In genomic region chr6:167907837-167908681, GRCh38 we compare ENCODE assay signal across 9 cellular contexts.
DNase-seq lines count a peak whose midpoint lies in the region; ATAC-seq and TF ChIP-seq lines count a peak whose summit lies in the region.
"Had no signal": no experiment of that assay in that cellular context is flagged by ENCODE, and none has a peak within 500 bp of the region (broad histone marks: within the 10 kb centered on the region; RNA-seq: fewer than 3 reads in every experiment).

No MANE protein-coding gene starts in this region.

- POLR2A ChIA-PET in activated CD4-positive, alpha-beta T cell treated with anti-CD3 and anti-CD28 coated beads, Interleukin-2, amount 10 ng/mL, durations not matched to agents 7 days and 5 days (lab: Charles Lee): no interaction called here

- TF ChIP-seq POLR2A in uterus (IDR thresholded peaks at IDR 0.05): no peak

- no peak overlapping the region for H3K27ac Mint-ChIP-seq in activated CD4-positive, alpha-beta T cell treated with anti-CD3 and anti-CD28 coated beads, Interleukin-2, amount 10 ng/mL, durations not matched to agents 7 days and 5 days
- H3K27ac Mint-ChIP-seq: naive thymus-derived CD4-positive, alpha-beta T cell had no signal

- peak; percentile 55 for TF ChIP-seq CTCF in cardiac muscle cell (IDR thresholded peaks at IDR 0.05; ENCODE audit: low read depth, low read length)
- TF ChIP-seq CTCF in uterus (IDR thresholded peaks at IDR 0.05): peak; percentile 38 to 50 (median 47)

- no peak overlapping the region for H3K27ac ChIP-seq in cardiac muscle cell
- peak overlapping the region in 1 of 2 donors; percentile 40 for H3K27ac ChIP-seq in uterus

- H3K4me1 ChIP-seq in cardiac muscle cell (ENCODE audit: low read depth) (no peaks in the 10 kb centered on the region), uterus (no peaks in the 10 kb centered on the region)

- H3K4me3 ChIP-seq in cardiac muscle cell (no peak overlapping the region), uterus (no peak overlapping the region)

- H3K4me1 Mint-ChIP-seq in activated CD4-positive, alpha-beta T cell treated with anti-CD3 and anti-CD28 coated beads, Interleukin-2, amount 10 ng/mL, durations not matched to agents 7 days and 5 days: no peaks in the 10 kb centered on the region

- CTCF ChIA-PET in activated CD4-positive, alpha-beta T cell treated with anti-CD3 and anti-CD28 coated beads, Interleukin-2, amount 10 ng/mL, durations not matched to agents 7 days and 5 days (lab: Charles Lee): no interaction called here

- no peaks in the 10 kb centered on the region for H3K27me3 Mint-ChIP-seq in activated CD4-positive, alpha-beta T cell treated with anti-CD3 and anti-CD28 coated beads, Interleukin-2, amount 10 ng/mL, durations not matched to agents 7 days and 5 days
- H3K27me3 Mint-ChIP-seq: naive thymus-derived CD4-positive, alpha-beta T cell had no signal

- DNase-seq in cardiac muscle cell (ENCODE audit: low read depth in 1 of 2, low spot score in 1 of 2): peak; percentile 15 to 44
- DNase-seq in cardiac septum (ENCODE audit: low spot score): no peak
- peak; percentile 53 for DNase-seq in SK-MEL-5 (ENCODE audit: low read depth, low spot score)
- no peak for DNase-seq in left ventricle myocardium superior
- no peak for DNase-seq in uterus
- DNase-seq in activated CD4-positive, alpha-beta T cell treated with anti-CD3 and anti-CD28 coated beads, Interleukin-2, amount 10 ng/mL, durations not matched to agents 7 days and 5 days: no peak
- DNase-seq: naive thymus-derived CD4-positive, alpha-beta T cell had no signal

- no peaks in the 10 kb centered on the region for H3K36me3 Mint-ChIP-seq in activated CD4-positive, alpha-beta T cell treated with anti-CD3 and anti-CD28 coated beads, Interleukin-2, amount 10 ng/mL, durations not matched to agents 7 days and 5 days (ENCODE audit: low read depth)
- H3K36me3 Mint-ChIP-seq: naive thymus-derived CD4-positive, alpha-beta T cell had no signal

- intact Hi-C loops in cardiac septum (cut with DNase I): loop anchor here (2.0 to 5.0 kb wide), 3 partner anchors 149 to 225 kb away; no protein-coding TSS in a partner anchor
- intact Hi-C loops in left ventricle myocardium superior (cut with micrococcal nuclease): loop anchor here (5.0 kb wide), 2 partner anchors 209 to 229 kb away; no protein-coding TSS in a partner anchor
- intact Hi-C loops in uterus (cut with DNase I; ENCODE audit: low total_unique reads): no loop called here

- H3K4me3 Mint-ChIP-seq in activated CD4-positive, alpha-beta T cell treated with anti-CD3 and anti-CD28 coated beads, Interleukin-2, amount 10 ng/mL, durations not matched to agents 7 days and 5 days: no peak overlapping the region
- H3K4me3 Mint-ChIP-seq: naive thymus-derived CD4-positive, alpha-beta T cell had no signal

- in situ Hi-C loops in SK-MEL-5 (cut with HindIII; ENCODE audit: low pct_unique_long_range_greater_than_20kb, low sequenced_read_pairs): no loop called here

- H3K9me3 Mint-ChIP-seq in activated CD4-positive, alpha-beta T cell treated with anti-CD3 and anti-CD28 coated beads, Interleukin-2, amount 10 ng/mL, durations not matched to agents 7 days and 5 days: no peaks in the 10 kb centered on the region
- H3K9me3 Mint-ChIP-seq: naive thymus-derived CD4-positive, alpha-beta T cell had no signal

- ATAC-seq in left ventricle myocardium superior (peak; percentile 59), HG03196 (IDR thresholded peaks at IDR 0.05; ENCODE audit: unreplicated experiment) (no peak), GM18520 (IDR thresholded peaks at IDR 0.05; ENCODE audit: unreplicated experiment) (no peak)
- ATAC-seq: naive thymus-derived CD4-positive, alpha-beta T cell had no signal

- H3K36me3 ChIP-seq in cardiac muscle cell (peaks cover 54% of the 10 kb centered on the region), uterus (no peaks in the 10 kb centered on the region)

- H3K27me3 ChIP-seq in cardiac muscle cell (no peaks in the 10 kb centered on the region), uterus (no peaks in the 10 kb centered on the region)

- H3K9me3 ChIP-seq in cardiac muscle cell (ENCODE audit: low read depth) (no peaks in the 10 kb centered on the region), uterus (no peaks in the 10 kb centered on the region)

Comparison
In these comparisons a context has a peak if more than half of its experiments do, and no peak if none do; other contexts are left out.
1. DNase-seq: peak in cardiac muscle cell (2 of 2) and SK-MEL-5 (single experiment); none in cardiac septum (single experiment), left ventricle myocardium superior (single experiment), uterus (0 of 2) and activated CD4-positive, alpha-beta T cell treated with anti-CD3 and anti-CD28 coated beads, Interleukin-2, amount 10 ng/mL, durations not matched to agents 7 days and 5 days (single experiment).